20 cellular contexts compared by ENCODE assay signal in the genomic region with DNA sequence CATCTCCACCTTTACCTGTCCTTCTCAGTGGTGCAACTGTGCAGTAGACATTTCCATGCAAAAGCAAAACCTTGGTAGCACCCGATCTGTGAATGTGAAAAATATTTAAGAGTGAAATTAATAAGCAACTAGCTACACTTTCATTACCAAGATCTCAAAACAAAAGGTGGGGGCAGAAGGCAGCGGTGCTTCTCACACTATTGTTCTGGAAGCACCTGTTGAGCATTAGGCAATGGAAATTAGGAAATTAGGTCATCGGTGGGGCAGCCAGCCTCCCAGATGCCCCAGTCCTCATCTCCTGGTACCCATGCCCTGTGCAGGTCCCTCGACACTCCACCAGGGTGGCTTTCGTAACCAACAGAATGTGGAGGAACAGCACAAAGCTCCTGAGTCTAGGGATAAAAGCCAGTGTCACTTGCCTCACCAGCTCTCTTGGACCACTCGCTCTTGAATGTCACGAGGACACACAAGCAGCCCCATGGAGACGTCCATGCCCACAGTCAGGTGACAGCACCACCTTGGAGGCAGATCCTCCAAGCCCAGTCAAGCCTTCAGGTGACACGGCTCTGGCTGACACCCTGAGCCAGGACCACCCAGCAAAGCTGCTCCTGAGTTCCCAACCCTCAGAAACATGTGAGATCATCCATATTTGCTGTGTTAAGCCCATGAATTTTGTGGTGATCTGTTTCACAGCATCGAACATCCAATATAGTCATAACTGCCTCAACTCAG. TPM values are rescaled to one million over a fixed set of nuclear protein-coding genes. Genes with fewer than 3 reads are reported as not detected.
DNase-seq lines count a peak whose midpoint lies in the region; ATAC-seq and TF ChIP-seq lines count a peak whose summit lies in the region.
"Had no signal": no experiment of that assay in that cellular context is flagged by ENCODE, and none has a peak within 500 bp of the region (broad histone marks: within the 10 kb centered on the region; RNA-seq: fewer than 3 reads in every experiment).

No MANE protein-coding gene starts in this region.

- peak overlapping the region; percentile 50 for H3K27ac Mint-ChIP-seq in activated naive CD8-positive, alpha-beta T cell treated with anti-CD3 and anti-CD28 coated beads for 36 hours

- ATAC-seq in SK-N-SH treated with all-trans-retinoic acid at 6 μM for 48 hours (no peak), lower lobe of right lung (no peak)

- peaks cover 60% of the 10 kb centered on the region for H3K79me2 ChIP-seq in osteoblast (ENCODE audit: insufficient read depth, low read length)

- no peaks in the 10 kb centered on the region for H3K9me3 Mint-ChIP-seq in activated naive CD8-positive, alpha-beta T cell treated with anti-CD3 and anti-CD28 coated beads for 36 hours

- H3K4me1 ChIP-seq in BLaER1 (peaks cover 55% of the 10 kb centered on the region), osteoblast (ENCODE audit: insufficient read depth, low read length) (peaks cover 20% of the 10 kb centered on the region), lower lobe of right lung (peaks cover 26% of the 10 kb centered on the region)

- H4K20me1 ChIP-seq in BLaER1 (peaks cover 79% of the 10 kb centered on the region), osteoblast (ENCODE audit: insufficient read depth, low read length) (peaks cover 16% of the 10 kb centered on the region)

- H3K4me3 ChIP-seq in BLaER1 (no peak overlapping the region), osteoblast (ENCODE audit: insufficient read depth, low read length) (no peak overlapping the region), lower lobe of right lung (no peak overlapping the region)
- H3K4me3 ChIP-seq: HAP-1 had no signal

- H2AFZ ChIP-seq in osteoblast (ENCODE audit: low read length) = no peak overlapping the region

- H3K4me3 Mint-ChIP-seq in activated naive CD8-positive, alpha-beta T cell treated with anti-CD3 and anti-CD28 coated beads for 36 hours = no peak overlapping the region

- H3K9me3 ChIP-seq in BLaER1 (no peaks in the 10 kb centered on the region), osteoblast (ENCODE audit: low read depth, low read length) (no peaks in the 10 kb centered on the region), lower lobe of right lung (no peaks in the 10 kb centered on the region)
- H3K9me3 ChIP-seq: HAP-1 had no signal

- DNase-seq in 8988T (peak; percentile 40), osteoblast (ENCODE audit: insufficient read length, low spot score, missing footprints) (peak; percentile 51), NCI-H187 treated with DMSO at 0.1 percent for 48 hours (lab: John Stamatoyannopoulos, UW) (no peak), lower lobe of right lung (no peak)
- no peak for DNase-seq in activated naive CD8-positive, alpha-beta T cell treated with anti-CD3 and anti-CD28 coated beads for 36 hours
- DNase-seq: GF-D8; Karpas-422; MM.1S; NCI-H1105; NCI-H1930; NCI-H2171; NCI-H446 treated with DMSO at 0.1 percent for 48 hours; NK-92 treated with Interleukin-12 subunit alpha and Interleukin-12 subunit beta, amount 100 ng/mL, for 24 hours; SIG-M5 had no signal

- H3K27ac ChIP-seq in BLaER1 (no peak overlapping the region), osteoblast (ENCODE audit: low read depth, low read length) (no peak overlapping the region), lower lobe of right lung (no peak overlapping the region)

- peaks cover 17% of the 10 kb centered on the region for H3K36me3 Mint-ChIP-seq in activated naive CD8-positive, alpha-beta T cell treated with anti-CD3 and anti-CD28 coated beads for 36 hours

- H3K9ac ChIP-seq in BLaER1 = 0 out of 2 replicates have a peak overlapping the region, but pooled peaks have one; percentile 16

- H3K4me2 ChIP-seq in BLaER1 (no peak overlapping the region), osteoblast (ENCODE audit: insufficient read depth, low read length) (no peak overlapping the region)

- peaks cover 8% of the 10 kb centered on the region for H3K27me3 Mint-ChIP-seq in activated naive CD8-positive, alpha-beta T cell treated with anti-CD3 and anti-CD28 coated beads for 36 hours

- H3K36me3 ChIP-seq in BLaER1 = peaks cover 49% of the 10 kb centered on the region
- peaks cover 40% of the 10 kb centered on the region for H3K36me3 ChIP-seq in osteoblast (ENCODE audit: insufficient read depth, low read length)
- H3K36me3 ChIP-seq in lower lobe of right lung = peaks cover 56% of the 10 kb centered on the region

- intact Hi-C loops in lower lobe of right lung (cut with DNase I) = no loop called here

- H3K4me1 Mint-ChIP-seq in activated naive CD8-positive, alpha-beta T cell treated with anti-CD3 and anti-CD28 coated beads for 36 hours = peaks cover 33% of the 10 kb centered on the region

- TF ChIP-seq CTCF in osteoblast (IDR thresholded peaks at IDR 0.05; ENCODE audit: extremely low read depth, low read depth, low read length) (no peak), lower lobe of right lung (IDR thresholded peaks at IDR 0.05) (no peak)

- no peaks in the 10 kb centered on the region for H3K27me3 ChIP-seq in BLaER1
- no peaks in the 10 kb centered on the region for H3K27me3 ChIP-seq in osteoblast (ENCODE audit: insufficient read depth, low read length)
- no peaks in the 10 kb centered on the region for H3K27me3 ChIP-seq in lower lobe of right lung (ENCODE audit: low read depth)

TF ChIP-seq in SK-N-SH treated with all-trans-retinoic acid at 6 μM for 48 hours, 23 proteins besides CTCF, POLR2A, EP300 and RAD21:
- TF ChIP-seq RARB (CRISPR knock-in tag; IDR thresholded peaks at IDR 0.05) = no peak
- no peak for TF ChIP-seq ZNF70 (CRISPR knock-in tag; IDR thresholded peaks at IDR 0.05)
- no peak for TF ChIP-seq GLIS3 (CRISPR knock-in tag; IDR thresholded peaks at IDR 0.05)
- TF ChIP-seq, protein P1, sequence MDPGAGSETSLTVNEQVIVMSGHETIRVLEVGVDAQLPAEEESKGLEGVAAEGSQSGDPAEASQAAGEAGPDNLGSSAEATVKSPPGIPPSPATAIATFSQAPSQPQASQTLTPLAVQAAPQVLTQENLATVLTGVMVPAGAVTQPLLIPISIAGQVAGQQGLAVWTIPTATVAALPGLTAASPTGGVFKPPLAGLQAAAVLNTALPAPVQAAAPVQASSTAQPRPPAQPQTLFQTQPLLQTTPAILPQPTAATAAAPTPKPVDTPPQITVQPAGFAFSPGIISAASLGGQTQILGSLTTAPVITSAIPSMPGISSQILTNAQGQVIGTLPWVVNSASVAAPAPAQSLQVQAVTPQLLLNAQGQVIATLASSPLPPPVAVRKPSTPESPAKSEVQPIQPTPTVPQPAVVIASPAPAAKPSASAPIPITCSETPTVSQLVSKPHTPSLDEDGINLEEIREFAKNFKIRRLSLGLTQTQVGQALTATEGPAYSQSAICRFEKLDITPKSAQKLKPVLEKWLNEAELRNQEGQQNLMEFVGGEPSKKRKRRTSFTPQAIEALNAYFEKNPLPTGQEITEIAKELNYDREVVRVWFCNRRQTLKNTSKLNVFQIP (CRISPR knock-in tag; IDR thresholded peaks at IDR 0.05; ENCODE audit: borderline replicate concordance, low read depth) = no peak
- TF ChIP-seq CSDC2 (CRISPR knock-in tag; IDR thresholded peaks at IDR 0.05) = no peak
- no peak for TF ChIP-seq ARNTL (CRISPR knock-in tag; IDR thresholded peaks at IDR 0.05; ENCODE audit: borderline replicate concordance, low read depth)
- TF ChIP-seq ZFP3 (CRISPR knock-in tag; IDR thresholded peaks at IDR 0.05) = no peak
- TF ChIP-seq ZC3H10 (CRISPR knock-in tag; IDR thresholded peaks at IDR 0.05) = no peak
- TF ChIP-seq SNAI2 (CRISPR knock-in tag; IDR thresholded peaks at IDR 0.05) = no peak
- no peak for TF ChIP-seq TOX (CRISPR knock-in tag; IDR thresholded peaks at IDR 0.05; ENCODE audit: borderline replicate concordance)
- TF ChIP-seq, protein P2, sequence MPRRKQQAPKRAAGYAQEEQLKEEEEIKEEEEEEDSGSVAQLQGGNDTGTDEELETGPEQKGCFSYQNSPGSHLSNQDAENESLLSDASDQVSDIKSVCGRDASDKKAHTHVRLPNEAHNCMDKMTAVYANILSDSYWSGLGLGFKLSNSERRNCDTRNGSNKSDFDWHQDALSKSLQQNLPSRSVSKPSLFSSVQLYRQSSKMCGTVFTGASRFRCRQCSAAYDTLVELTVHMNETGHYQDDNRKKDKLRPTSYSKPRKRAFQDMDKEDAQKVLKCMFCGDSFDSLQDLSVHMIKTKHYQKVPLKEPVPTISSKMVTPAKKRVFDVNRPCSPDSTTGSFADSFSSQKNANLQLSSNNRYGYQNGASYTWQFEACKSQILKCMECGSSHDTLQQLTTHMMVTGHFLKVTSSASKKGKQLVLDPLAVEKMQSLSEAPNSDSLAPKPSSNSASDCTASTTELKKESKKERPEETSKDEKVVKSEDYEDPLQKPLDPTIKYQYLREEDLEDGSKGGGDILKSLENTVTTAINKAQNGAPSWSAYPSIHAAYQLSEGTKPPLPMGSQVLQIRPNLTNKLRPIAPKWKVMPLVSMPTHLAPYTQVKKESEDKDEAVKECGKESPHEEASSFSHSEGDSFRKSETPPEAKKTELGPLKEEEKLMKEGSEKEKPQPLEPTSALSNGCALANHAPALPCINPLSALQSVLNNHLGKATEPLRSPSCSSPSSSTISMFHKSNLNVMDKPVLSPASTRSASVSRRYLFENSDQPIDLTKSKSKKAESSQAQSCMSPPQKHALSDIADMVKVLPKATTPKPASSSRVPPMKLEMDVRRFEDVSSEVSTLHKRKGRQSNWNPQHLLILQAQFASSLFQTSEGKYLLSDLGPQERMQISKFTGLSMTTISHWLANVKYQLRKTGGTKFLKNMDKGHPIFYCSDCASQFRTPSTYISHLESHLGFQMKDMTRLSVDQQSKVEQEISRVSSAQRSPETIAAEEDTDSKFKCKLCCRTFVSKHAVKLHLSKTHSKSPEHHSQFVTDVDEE (CRISPR knock-in tag; IDR thresholded peaks at IDR 0.05) = no peak
TF ChIP-seq in SK-N-SH treated with all-trans-retinoic acid at 6 μM for 48 hours: peak in this region for 0.

RNA-seq across cellular contexts. Expression of a gene that starts 3.3 kb away (rescaled TPM):
- 10 to 100 TPM; 18.7 to 21.8 TPM for total RNA-seq in activated naive CD8-positive, alpha-beta T cell treated with anti-CD3 and anti-CD28 coated beads for 36 hours
- total RNA-seq in osteoblast = 21.8 and 24.6 TPM in 2 replicates
- total RNA-seq in lower lobe of right lung = 23.7 TPM

RNA-seq across cellular contexts. Expression of a gene that starts 30.9 kb away (rescaled TPM):
- 1 to 10 TPM; 2.4 to 3.2 TPM for total RNA-seq in activated naive CD8-positive, alpha-beta T cell treated with anti-CD3 and anti-CD28 coated beads for 36 hours
- total RNA-seq in osteoblast (187 and 237 TPM in 2 replicates), lower lobe of right lung (202 TPM)

RNA-seq across cellular contexts. Expression of a gene that starts 31.9 kb away (rescaled TPM):
- total RNA-seq in activated naive CD8-positive, alpha-beta T cell treated with anti-CD3 and anti-CD28 coated beads for 36 hours = not detected
- total RNA-seq in osteoblast (not detected in 2 replicates), lower lobe of right lung (not detected)
- total RNA-seq: Daoy, OCI-LY7, RPMI7951 had no signal

Comparison
In these comparisons a context has a peak if more than half of its experiments do, and no peak if none do; other contexts are left out.
1. DNase-seq: peak in 8988T (single experiment) and osteoblast (single experiment); none in activated naive CD8-positive, alpha-beta T cell treated with anti-CD3 and anti-CD28 coated beads for 36 hours (single experiment), NCI-H187 treated with DMSO at 0.1 percent for 48 hours (single experiment) and lower lobe of right lung (single experiment).
2. RNA of a gene that starts 30.9 kb away (total RNA-seq): 202 TPM in lower lobe of right lung (single experiment) and 187 to 237 TPM in osteoblast; 2.4 to 3.2 TPM in activated naive CD8-positive, alpha-beta T cell treated with anti-CD3 and anti-CD28 coated beads for 36 hours; every median in the first group is over 10 times any median in the second.